Comparison of ENCODE assay signal across 9 cellular contexts in the genomic region with DNA sequence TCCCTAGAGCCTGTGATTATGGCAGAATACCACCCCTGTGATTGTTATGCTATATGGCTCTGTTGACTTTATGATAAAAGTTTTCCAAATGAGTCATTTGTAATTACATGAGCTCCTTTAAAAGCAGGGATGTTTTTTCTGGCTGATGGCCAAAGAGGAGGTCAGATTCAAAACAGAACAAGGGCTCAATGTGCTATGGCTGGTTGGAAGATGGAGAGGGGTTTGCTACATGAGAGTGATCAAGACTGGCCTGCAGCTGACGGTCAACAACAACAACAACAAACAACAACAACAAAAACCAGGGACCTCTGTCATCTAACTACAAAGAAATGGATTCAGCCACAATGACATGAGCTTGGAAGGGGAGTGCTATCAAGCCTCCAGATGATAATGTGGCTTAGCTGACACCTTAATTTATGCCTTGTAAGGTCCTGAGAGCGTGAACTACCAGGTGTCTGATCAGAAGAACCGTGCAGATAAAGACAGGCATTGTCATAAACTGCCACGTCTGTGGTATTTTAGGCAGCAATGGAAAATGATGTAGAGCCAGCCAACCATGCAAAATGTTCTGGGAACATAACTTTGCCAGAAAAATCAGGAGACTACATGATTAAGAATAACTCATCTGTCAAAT. TPM values are rescaled to one million over a fixed set of nuclear protein-coding genes. Genes with fewer than 3 reads are reported as not detected.
DNase-seq lines count a peak whose midpoint lies in the region; FAIRE-seq and TF ChIP-seq lines count a peak whose summit lies in the region.
"Had no signal": no experiment of that assay in that cellular context is flagged by ENCODE, and none has a peak within 500 bp of the region (broad histone marks: within the 10 kb centered on the region; RNA-seq: fewer than 3 reads in every experiment).

No MANE protein-coding gene starts in this region.

- in situ Hi-C loops in Caki2 (cut with HindIII; ENCODE audit: low pct_unique_long_range_greater_than_20kb, low sequenced_read_pairs): no loop called here

- H3K27me3 ChIP-seq in astrocyte (ENCODE audit: insufficient read depth, low read length): peaks cover 31% of the 10 kb centered on the region
- H3K27me3 ChIP-seq in H7 (ENCODE audit: control insufficient read depth, insufficient read depth, low read length): no peaks in the 10 kb centered on the region

- H3K9ac ChIP-seq in astrocyte (ENCODE audit: low read length): no peak overlapping the region

- no peaks in the 10 kb centered on the region for H3K36me3 ChIP-seq in astrocyte (ENCODE audit: insufficient read depth, low read length)
- H3K36me3 ChIP-seq in H7 (replicated peaks; ENCODE audit: control insufficient read depth, insufficient read depth, low read length): no peaks in the 10 kb centered on the region

- H3K4me2 ChIP-seq in astrocyte (ENCODE audit: low read length): peak overlapping the region; percentile 67

- CTCF ChIA-PET in activated CD4-positive, alpha-beta T cell treated with anti-CD3 and anti-CD28 coated beads, Interleukin-2, amount 10 ng/mL, durations not matched to agents 7 days and 5 days (lab: Charles Lee): no interaction called here

- no peak for TF ChIP-seq CTCF in astrocyte (IDR thresholded peaks at IDR 0.05; ENCODE audit: insufficient read depth, low read depth, low read length)

- no peaks in the 10 kb centered on the region for H3K9me3 Mint-ChIP-seq in astrocyte (ENCODE audit: unreplicated experiment)
- H3K9me3 Mint-ChIP-seq in activated CD4-positive, alpha-beta T cell treated with anti-CD3 and anti-CD28 coated beads, Interleukin-2, amount 10 ng/mL, durations not matched to agents 7 days and 5 days: no peaks in the 10 kb centered on the region

- H3K9me3 ChIP-seq in astrocyte (ENCODE audit: insufficient read depth, low read depth, low read length): no peaks in the 10 kb centered on the region

- no peak overlapping the region for H2AFZ ChIP-seq in astrocyte (ENCODE audit: low read depth, low read length)

- H3K4me3 ChIP-seq in astrocyte (ENCODE audit: insufficient read depth, low read depth, low read length): no peak overlapping the region
- no peak overlapping the region for H3K4me3 ChIP-seq in H7 (ENCODE audit: insufficient read depth, low read depth, low read length)

- POLR2A ChIA-PET in activated CD4-positive, alpha-beta T cell treated with anti-CD3 and anti-CD28 coated beads, Interleukin-2, amount 10 ng/mL, durations not matched to agents 7 days and 5 days (lab: Charles Lee): no interaction called here

- H3K27ac ChIP-seq in astrocyte (ENCODE audit: low read depth, low read length): peak overlapping the region; percentile 37

- H3K4me1 ChIP-seq in astrocyte (ENCODE audit: insufficient read depth, low read length): peaks cover 4% of the 10 kb centered on the region

- peak overlapping the region; percentile 1 for H3K27ac Mint-ChIP-seq in astrocyte (ENCODE audit: unreplicated experiment)
- no peak overlapping the region for H3K27ac Mint-ChIP-seq in activated CD4-positive, alpha-beta T cell treated with anti-CD3 and anti-CD28 coated beads, Interleukin-2, amount 10 ng/mL, durations not matched to agents 7 days and 5 days

- DNase-seq in Caki2 (ENCODE audit: low read depth) (peak; percentile 94), NCI-H1417 treated with DMSO at 0.1 percent for 48 hours (lab: John Stamatoyannopoulos, UW) (peak; percentile 35), astrocyte (ENCODE audit: low read depth) (peak; percentile 81), lung microvascular endothelial cell (ENCODE audit: low read depth in 2 of 2) (peak; percentile 91 to 97), H7 (no peak), anterior cingulate cortex (lab: John Stamatoyannopoulos, UW) (no peak)
- no peak for DNase-seq in stimulated activated CD4-positive, alpha-beta T cell treated with anti-CD3 and anti-CD28 coated beads, Interleukin-2, amount 100 ng/mL, for 24 hours
- no peak for DNase-seq in activated CD4-positive, alpha-beta T cell treated with anti-CD3 and anti-CD28 coated beads, Interleukin-2, amount 10 ng/mL, durations not matched to agents 7 days and 5 days
- DNase-seq: stimulated activated CD4-positive, alpha-beta T cell treated with anti-CD3 and anti-CD28 coated beads, Interleukin-1b, Interleukin-23, amount 100 ng/mL, for 48 hours had no signal

- H3K79me2 ChIP-seq in astrocyte (ENCODE audit: insufficient read depth, low read length): no peaks in the 10 kb centered on the region

- no peak overlapping the region for H3K4me3 Mint-ChIP-seq in astrocyte (ENCODE audit: unreplicated experiment)
- no peak overlapping the region for H3K4me3 Mint-ChIP-seq in activated CD4-positive, alpha-beta T cell treated with anti-CD3 and anti-CD28 coated beads, Interleukin-2, amount 10 ng/mL, durations not matched to agents 7 days and 5 days

- H3K27me3 Mint-ChIP-seq in astrocyte (ENCODE audit: low read depth, unreplicated experiment): no peaks in the 10 kb centered on the region
- H3K27me3 Mint-ChIP-seq in activated CD4-positive, alpha-beta T cell treated with anti-CD3 and anti-CD28 coated beads, Interleukin-2, amount 10 ng/mL, durations not matched to agents 7 days and 5 days: peaks cover 11% of the 10 kb centered on the region

- H3K36me3 Mint-ChIP-seq in astrocyte (ENCODE audit: low read depth, unreplicated experiment): no peaks in the 10 kb centered on the region
- H3K36me3 Mint-ChIP-seq in activated CD4-positive, alpha-beta T cell treated with anti-CD3 and anti-CD28 coated beads, Interleukin-2, amount 10 ng/mL, durations not matched to agents 7 days and 5 days (ENCODE audit: low read depth): no peaks in the 10 kb centered on the region

- peaks cover 27% of the 10 kb centered on the region for H3K4me1 Mint-ChIP-seq in astrocyte (ENCODE audit: low read depth, unreplicated experiment)
- no peaks in the 10 kb centered on the region for H3K4me1 Mint-ChIP-seq in activated CD4-positive, alpha-beta T cell treated with anti-CD3 and anti-CD28 coated beads, Interleukin-2, amount 10 ng/mL, durations not matched to agents 7 days and 5 days

- FAIRE-seq in astrocyte (lab: Jason Lieb, UNC): peak; percentile 26

- H4K20me1 ChIP-seq in astrocyte (ENCODE audit: insufficient read depth, low read length): no peaks in the 10 kb centered on the region

RNA-seq across cellular contexts. Expression of a gene that starts 47.2 kb away (rescaled TPM):
- not detected in 2 replicates for total RNA-seq in Caki2 (2014; rRNA removed; shearing (Covaris generic); ENCODE audit: low replicate concordance)
- total RNA-seq in astrocyte (not detected in 2 replicates), lung microvascular endothelial cell (not detected in 2 replicates)
- 0.07 TPM in 2 replicates for total RNA-seq in H7 (2014; rRNA removed; shearing (Covaris generic))
- total RNA-seq in activated CD4-positive, alpha-beta T cell treated with anti-CD3 and anti-CD28 coated beads, Interleukin-2, amount 10 ng/mL, durations not matched to agents 7 days and 5 days: not detected

Comparison
In these comparisons a context has a peak if more than half of its experiments do, and no peak if none do; other contexts are left out.
1. DNase-seq: peak in Caki2 (single experiment), NCI-H1417 treated with DMSO at 0.1 percent for 48 hours (single experiment), astrocyte (single experiment) and lung microvascular endothelial cell (2 of 2); none in H7 (single experiment), stimulated activated CD4-positive, alpha-beta T cell treated with anti-CD3 and anti-CD28 coated beads, Interleukin-2, amount 100 ng/mL, for 24 hours (0 of 2), anterior cingulate cortex (0 of 58) and activated CD4-positive, alpha-beta T cell treated with anti-CD3 and anti-CD28 coated beads, Interleukin-2, amount 10 ng/mL, durations not matched to agents 7 days and 5 days (single experiment).